ENCODE assay signal across 20 cellular contexts in genomic region chr16:17293813-17294558, GRCh38.
DNase-seq lines count a peak whose midpoint lies in the region; ATAC-seq, FAIRE-seq and TF ChIP-seq lines count a peak whose summit lies in the region.
"Had no signal": no experiment of that assay in that cellular context is flagged by ENCODE, and none has a peak within 500 bp of the region (broad histone marks: within the 10 kb centered on the region; RNA-seq: fewer than 3 reads in every experiment).

No MANE protein-coding gene starts in this region.

- no peak for DNase-seq in activated CD8-positive, alpha-beta T cell treated with anti-CD3 and anti-CD28 coated beads, Interleukin-2, amount 10 ng/mL, durations not matched to agents 7 days and 5 days
- DNase-seq in activated CD8-positive, alpha-beta T cell treated with anti-CD3 and anti-CD28 coated beads for 36 hours, result no peak
- no peak for DNase-seq in HCT116 (ENCODE audit: low read depth, low spot score)
- DNase-seq in T-helper 17 cell, result no peak
- DNase-seq in pancreas, result no peak
- DNase-seq in body of pancreas, result no peak
- DNase-seq in activated T-helper 1 cell treated with anti-CD3 and anti-CD28 coated beads, Interleukin-12 subunit alpha, Interleukin-12 subunit beta, Interleukin-2, Interleukin-4 antibody, amounts not matched to agents 30 ng/mL and 10 ng/mL and 1 ng/mL, durations not matched to agents 14 hours and 24 hours and 36 hours (ENCODE audit: low spot score), result no peak
- DNase-seq: Calu3; CD8-positive, alpha-beta memory T cell; NCI-H1417; NCI-H187; NCI-H2107; NCI-H510A had no signal

- peak overlapping the region; percentile 2 for H3K27ac Mint-ChIP-seq in activated CD8-positive, alpha-beta T cell treated with anti-CD3 and anti-CD28 coated beads, Interleukin-2, amount 10 ng/mL, durations not matched to agents 7 days and 5 days
- no peak overlapping the region for H3K27ac Mint-ChIP-seq in activated CD8-positive, alpha-beta T cell treated with anti-CD3 and anti-CD28 coated beads for 36 hours
- H3K27ac Mint-ChIP-seq in T-helper 17 cell, result peak overlapping the region; percentile 66
- H3K27ac Mint-ChIP-seq in activated T-helper 1 cell treated with anti-CD3 and anti-CD28 coated beads, Interleukin-12 subunit alpha, Interleukin-12 subunit beta, Interleukin-2, Interleukin-4 antibody, amounts not matched to agents 30 ng/mL and 10 ng/mL and 1 ng/mL, durations not matched to agents 14 hours and 24 hours and 36 hours, result no peak overlapping the region

- FAIRE-seq in pancreas (lab: Jason Lieb, UNC), result no peak
- FAIRE-seq: G401.6, GM12892, GM18507 had no signal

- peaks cover 40% of the 10 kb centered on the region for H3K36me3 Mint-ChIP-seq in activated CD8-positive, alpha-beta T cell treated with anti-CD3 and anti-CD28 coated beads, Interleukin-2, amount 10 ng/mL, durations not matched to agents 7 days and 5 days (ENCODE audit: low read depth)
- no peaks in the 10 kb centered on the region for H3K36me3 Mint-ChIP-seq in activated CD8-positive, alpha-beta T cell treated with anti-CD3 and anti-CD28 coated beads for 36 hours (ENCODE audit: low read depth)
- H3K36me3 Mint-ChIP-seq in T-helper 17 cell (ENCODE audit: low read depth), result no peaks in the 10 kb centered on the region
- peaks cover 7% of the 10 kb centered on the region for H3K36me3 Mint-ChIP-seq in activated T-helper 1 cell treated with anti-CD3 and anti-CD28 coated beads, Interleukin-12 subunit alpha, Interleukin-12 subunit beta, Interleukin-2, Interleukin-4 antibody, amounts not matched to agents 30 ng/mL and 10 ng/mL and 1 ng/mL, durations not matched to agents 14 hours and 24 hours and 36 hours (ENCODE audit: low read depth)

- POLR2A ChIA-PET in activated CD8-positive, alpha-beta T cell treated with anti-CD3 and anti-CD28 coated beads, Interleukin-2, amount 10 ng/mL, durations not matched to agents 7 days and 5 days (lab: Charles Lee), result no interaction called here
- POLR2A ChIA-PET in activated CD8-positive, alpha-beta T cell treated with anti-CD3 and anti-CD28 coated beads for 36 hours (lab: Charles Lee), result no interaction called here
- POLR2A ChIA-PET in HCT116 (lab: Charles Lee), result no interaction called here

- no peak overlapping the region for H3K9ac ChIP-seq in HCT116 (ENCODE audit: low read length)

- ATAC-seq in activated CD8-positive, alpha-beta T cell treated with anti-CD3 and anti-CD28 coated beads, Interleukin-2, amount 10 ng/mL, durations not matched to agents 7 days and 5 days, result no peak
- ATAC-seq in activated CD8-positive, alpha-beta T cell treated with anti-CD3 and anti-CD28 coated beads for 36 hours, result no peak
- ATAC-seq in HCT116, result no peak
- ATAC-seq in T-helper 17 cell, result no peak
- peak in 3 of 4 donors; percentile 50 to 62 (median 60) for ATAC-seq in pancreas
- no peak for ATAC-seq in body of pancreas
- no peak for ATAC-seq in HG03097 (IDR thresholded peaks at IDR 0.05; ENCODE audit: low FRiP score, unreplicated experiment)
- ATAC-seq: SK-N-SH treated with all-trans-retinoic acid at 6 μM for 48 hours had no signal

- H3K4me1 Mint-ChIP-seq in activated CD8-positive, alpha-beta T cell treated with anti-CD3 and anti-CD28 coated beads, Interleukin-2, amount 10 ng/mL, durations not matched to agents 7 days and 5 days (ENCODE audit: low read depth), result peaks cover 29% of the 10 kb centered on the region
- H3K4me1 Mint-ChIP-seq in activated CD8-positive, alpha-beta T cell treated with anti-CD3 and anti-CD28 coated beads for 36 hours (ENCODE audit: low read depth), result peaks cover 4% of the 10 kb centered on the region
- peaks cover 7% of the 10 kb centered on the region for H3K4me1 Mint-ChIP-seq in T-helper 17 cell
- peaks cover 22% of the 10 kb centered on the region for H3K4me1 Mint-ChIP-seq in activated T-helper 1 cell treated with anti-CD3 and anti-CD28 coated beads, Interleukin-12 subunit alpha, Interleukin-12 subunit beta, Interleukin-2, Interleukin-4 antibody, amounts not matched to agents 30 ng/mL and 10 ng/mL and 1 ng/mL, durations not matched to agents 14 hours and 24 hours and 36 hours (ENCODE audit: low read depth)

- H3K9me2 ChIP-seq in HCT116 (ENCODE audit: insufficient read depth), result no peaks in the 10 kb centered on the region

- H3K79me2 ChIP-seq in HCT116 (ENCODE audit: insufficient read depth, low read length), result no peaks in the 10 kb centered on the region

- H3K4me2 ChIP-seq in HCT116 (ENCODE audit: low read length), result no peak overlapping the region

- peaks cover 4% of the 10 kb centered on the region; the same call in 1 of the 2 replicates for H3K27me3 ChIP-seq in HCT116 (ENCODE audit: insufficient read depth, low read length)
- H3K27me3 ChIP-seq in pancreas, result no peaks in the 10 kb centered on the region
- H3K27me3 ChIP-seq in body of pancreas, result no peaks in the 10 kb centered on the region

- no peaks in the 10 kb centered on the region for H3K27me3 Mint-ChIP-seq in activated CD8-positive, alpha-beta T cell treated with anti-CD3 and anti-CD28 coated beads, Interleukin-2, amount 10 ng/mL, durations not matched to agents 7 days and 5 days (ENCODE audit: low read depth)
- no peaks in the 10 kb centered on the region for H3K27me3 Mint-ChIP-seq in activated CD8-positive, alpha-beta T cell treated with anti-CD3 and anti-CD28 coated beads for 36 hours
- no peaks in the 10 kb centered on the region for H3K27me3 Mint-ChIP-seq in T-helper 17 cell
- no peaks in the 10 kb centered on the region for H3K27me3 Mint-ChIP-seq in activated T-helper 1 cell treated with anti-CD3 and anti-CD28 coated beads, Interleukin-12 subunit alpha, Interleukin-12 subunit beta, Interleukin-2, Interleukin-4 antibody, amounts not matched to agents 30 ng/mL and 10 ng/mL and 1 ng/mL, durations not matched to agents 14 hours and 24 hours and 36 hours (ENCODE audit: insufficient read depth)
- H3K27me3 Mint-ChIP-seq: CD8-positive, alpha-beta memory T cell had no signal

- CTCF ChIA-PET in activated CD8-positive, alpha-beta T cell treated with anti-CD3 and anti-CD28 coated beads, Interleukin-2, amount 10 ng/mL, durations not matched to agents 7 days and 5 days (lab: Charles Lee), result no interaction called here
- CTCF ChIA-PET in activated CD8-positive, alpha-beta T cell treated with anti-CD3 and anti-CD28 coated beads for 36 hours (lab: Charles Lee), result no interaction called here
- CTCF ChIA-PET in HCT116 (lab: Charles Lee), result no interaction called here

- H2AFZ ChIP-seq in HCT116 (ENCODE audit: low read depth, low read length, poor library complexity, severe bottlenecking), result no peak overlapping the region

- RAD21 ChIA-PET in HCT116 (lab: Charles Lee; ENCODE audit: low non-redundant PET in 1 of 2, low total read pairs in 2 of 2, uncharacterized antibody in 2 of 2, unreplicated experiment in 2 of 2), result no interaction called here

- peak; percentile 42 for TF ChIP-seq RAD21 in HCT116 (IDR thresholded peaks at IDR 0.05; ENCODE audit: low read depth)

- TF ChIP-seq CTCF in activated CD8-positive, alpha-beta T cell treated with anti-CD3 and anti-CD28 coated beads for 36 hours (IDR thresholded peaks at IDR 0.05), result no peak
- TF ChIP-seq CTCF in HCT116 (IDR thresholded peaks at IDR 0.05 in 2 of 3, conservative IDR thresholded peaks at IDR 0.05 in 1 of 3; ENCODE audit: borderline replicate concordance in 1 of 3, insufficient read depth in 1 of 3, low read depth in 2 of 3, low read length in 2 of 3), result peak in 1 of 3 experiments; percentile 16; a peak in 1 of 6 replicates
- peak in 1 of 4 donors; percentile 7 for TF ChIP-seq CTCF in pancreas (IDR thresholded peaks at IDR 0.05)
- peak in 1 of 7 experiments; percentile 15 for TF ChIP-seq CTCF in body of pancreas (IDR thresholded peaks at IDR 0.05)

- WGBS in pancreas, 2 donors, result 73 to 74% methylated on average over 9 of the region's 9 CpGs
- WGBS in body of pancreas, 2 donors, result 79 to 84% methylated on average over 9 of the region's 9 CpGs

- H3K27ac ChIP-seq in HCT116 (ENCODE audit: low read depth, low read length) (no peak overlapping the region), pancreas (no peak overlapping the region), body of pancreas (no peak overlapping the region)
- H3K27ac ChIP-seq: 22Rv1, C4-2B had no signal

- no TSS peak for BruUV-seq in HCT116 (replicated peaks; lab: Mats Ljungman, UMichigan)

- no peak overlapping the region for H3K4me3 Mint-ChIP-seq in activated CD8-positive, alpha-beta T cell treated with anti-CD3 and anti-CD28 coated beads, Interleukin-2, amount 10 ng/mL, durations not matched to agents 7 days and 5 days
- no peak overlapping the region for H3K4me3 Mint-ChIP-seq in activated CD8-positive, alpha-beta T cell treated with anti-CD3 and anti-CD28 coated beads for 36 hours
- no peak overlapping the region for H3K4me3 Mint-ChIP-seq in T-helper 17 cell
- H3K4me3 Mint-ChIP-seq in activated T-helper 1 cell treated with anti-CD3 and anti-CD28 coated beads, Interleukin-12 subunit alpha, Interleukin-12 subunit beta, Interleukin-2, Interleukin-4 antibody, amounts not matched to agents 30 ng/mL and 10 ng/mL and 1 ng/mL, durations not matched to agents 14 hours and 24 hours and 36 hours, result no peak overlapping the region
- H3K4me3 Mint-ChIP-seq: CD8-positive, alpha-beta memory T cell had no signal

- H3K9me3 Mint-ChIP-seq in activated CD8-positive, alpha-beta T cell treated with anti-CD3 and anti-CD28 coated beads, Interleukin-2, amount 10 ng/mL, durations not matched to agents 7 days and 5 days (ENCODE audit: insufficient read depth), result no peaks in the 10 kb centered on the region
- peaks cover 4% of the 10 kb centered on the region for H3K9me3 Mint-ChIP-seq in activated CD8-positive, alpha-beta T cell treated with anti-CD3 and anti-CD28 coated beads for 36 hours
- H3K9me3 Mint-ChIP-seq in activated T-helper 1 cell treated with anti-CD3 and anti-CD28 coated beads, Interleukin-12 subunit alpha, Interleukin-12 subunit beta, Interleukin-2, Interleukin-4 antibody, amounts not matched to agents 30 ng/mL and 10 ng/mL and 1 ng/mL, durations not matched to agents 14 hours and 24 hours and 36 hours, result no peaks in the 10 kb centered on the region

- no peak overlapping the region for H3K4me3 ChIP-seq in HCT116 (replicated peaks in 1 of 2; ENCODE audit: low read depth in 1 of 2, low read length in 2 of 2)
- H3K4me3 ChIP-seq in pancreas, result no peak overlapping the region
- H3K4me3 ChIP-seq in body of pancreas, result no peak overlapping the region

- intact Hi-C loops in activated CD8-positive, alpha-beta T cell treated with anti-CD3 and anti-CD28 coated beads for 36 hours (cut with micrococcal nuclease), result no loop called here
- intact Hi-C loops in HCT116 (cut with micrococcal nuclease) (no loop called here), pancreas (cut with DNase I) (loop anchor here in 1 of 3 donors (10.0 kb wide), 1 partner anchor 171 kb away; no protein-coding TSS in a partner anchor), body of pancreas (cut with DNase I) (no loop called here)
- intact Hi-C loops in activated T-helper 1 cell treated with anti-CD3 and anti-CD28 coated beads, Interleukin-12 subunit alpha, Interleukin-12 subunit beta, Interleukin-2, Interleukin-4 antibody, amounts not matched to agents 30 ng/mL and 10 ng/mL and 1 ng/mL, durations not matched to agents 14 hours and 24 hours and 36 hours (cut with micrococcal nuclease), result no loop called here

- H3K36me3 ChIP-seq in HCT116 (ENCODE audit: control insufficient read depth in 1 of 2, insufficient read depth in 2 of 2, low read length in 2 of 2) (no peaks in the 10 kb centered on the region), pancreas (no peaks in the 10 kb centered on the region), body of pancreas (replicated peaks in 1 of 2; ENCODE audit: insufficient read depth in 1 of 2, low read depth in 2 of 2) (no peaks in the 10 kb centered on the region)

- H3K9me3 ChIP-seq in HCT116 (ENCODE audit: control insufficient read depth in 1 of 2, insufficient read depth in 1 of 2, low read depth in 1 of 2, low read length in 2 of 2), result no peaks in the 10 kb centered on the region
- H3K9me3 ChIP-seq in T-helper 17 cell (ENCODE audit: control insufficient read depth, low read length, poor library complexity, severe bottlenecking), result no peaks in the 10 kb centered on the region
- no peaks in the 10 kb centered on the region for H3K9me3 ChIP-seq in pancreas
- peaks cover 0 to 4% (median 0%) of the 10 kb centered on the region in 3 donors for H3K9me3 ChIP-seq in body of pancreas

- no peak for TF ChIP-seq POLR2A in HCT116 (IDR thresholded peaks at IDR 0.05; ENCODE audit: borderline replicate concordance, extremely low read depth, insufficient read depth, insufficient read length)
- no peak for TF ChIP-seq POLR2A in body of pancreas (IDR thresholded peaks at IDR 0.05)

- no peaks in the 10 kb centered on the region for H3K4me1 ChIP-seq in HCT116 (ENCODE audit: control insufficient read depth in 1 of 2, insufficient read depth in 2 of 2, low read length in 2 of 2)
- no peaks in the 10 kb centered on the region for H3K4me1 ChIP-seq in pancreas
- peaks cover 6% of the 10 kb centered on the region for H3K4me1 ChIP-seq in body of pancreas

- H4K20me1 ChIP-seq in HCT116 (ENCODE audit: insufficient read depth), result no peaks in the 10 kb centered on the region

Comparison
In these comparisons a context has a peak if more than half of its experiments do, and no peak if none do; other contexts are left out.
1. H3K27ac Mint-ChIP-seq: peak in activated CD8-positive, alpha-beta T cell treated with anti-CD3 and anti-CD28 coated beads, Interleukin-2, amount 10 ng/mL, durations not matched to agents 7 days and 5 days (single experiment) and T-helper 17 cell (single experiment); none in activated CD8-positive, alpha-beta T cell treated with anti-CD3 and anti-CD28 coated beads for 36 hours (single experiment) and activated T-helper 1 cell treated with anti-CD3 and anti-CD28 coated beads, Interleukin-12 subunit alpha, Interleukin-12 subunit beta, Interleukin-2, Interleukin-4 antibody, amounts not matched to agents 30 ng/mL and 10 ng/mL and 1 ng/mL, durations not matched to agents 14 hours and 24 hours and 36 hours (single experiment).
2. ATAC-seq: peak in pancreas (3 of 4); none in activated CD8-positive, alpha-beta T cell treated with anti-CD3 and anti-CD28 coated beads, Interleukin-2, amount 10 ng/mL, durations not matched to agents 7 days and 5 days (single experiment), activated CD8-positive, alpha-beta T cell treated with anti-CD3 and anti-CD28 coated beads for 36 hours (single experiment), HCT116 (single experiment), T-helper 17 cell (single experiment), body of pancreas (single experiment) and HG03097 (single experiment).